8 cellular contexts compared by ENCODE assay signal in genomic region chr17:35141681-35142466, GRCh38. TPM values are rescaled to one million over a fixed set of nuclear protein-coding genes. Genes with fewer than 3 reads are reported as not detected.
DNase-seq lines count a peak whose midpoint lies in the region; ATAC-seq and TF ChIP-seq lines count a peak whose summit lies in the region.

Gene NLE1 (minus strand): TSS chr17:35142303. CDS start chr17:35142275, 28 bp downstream.

- H3K27ac ChIP-seq in foreskin keratinocyte = peak within 1 kb of the TSS; percentile 74
- H3K27ac ChIP-seq in neural progenitor cell = no peak within 1 kb of the TSS
- peak within 1 kb of the TSS in 3 of 5 donors; percentile 10 to 68 (median 58) for H3K27ac ChIP-seq in stomach

- H3K36me3 Mint-ChIP-seq in neural progenitor cell = peaks cover 4% of the 10 kb centered on the region

- intact Hi-C loops in stomach (cut with DNase I; ENCODE audit: low total_unique reads) = no loop called here

- H3K36me3 ChIP-seq in neural progenitor cell = peaks cover 3% of the 10 kb centered on the region
- peaks cover 6 to 31% (median 29%) of the 10 kb centered on the region in 4 donors for H3K36me3 ChIP-seq in stomach

- WGBS in stomach, 5 donors = 0 to 1% (median 0%) methylated on average over 12 to 65 of the region's 65 CpGs

- H3K27me3 ChIP-seq in foreskin keratinocyte = no peaks in the 10 kb centered on the region
- no peaks in the 10 kb centered on the region for H3K27me3 ChIP-seq in neural progenitor cell
- H3K27me3 ChIP-seq in stomach = no peaks in the 10 kb centered on the region

- peak within 1 kb of the TSS; percentile 89 for H3K4me2 ChIP-seq in neural progenitor cell

- peak; percentile 97 for TF ChIP-seq CTCF in LNCaP clone FGC (IDR thresholded peaks at IDR 0.05; ENCODE audit: control insufficient read depth, extremely low read depth, insufficient read depth)
- TF ChIP-seq CTCF in foreskin keratinocyte (conservative IDR thresholded peaks at IDR 0.05) = peak; percentile 96
- peak; percentile 89 for TF ChIP-seq CTCF in neural progenitor cell (IDR thresholded peaks at IDR 0.05)
- peak in 5 of 7 experiments; percentile 78 to 96 (median 94) for TF ChIP-seq CTCF in stomach (IDR thresholded peaks at IDR 0.05)

- H4K20me1 ChIP-seq in neural progenitor cell (ENCODE audit: low read depth) = no peaks in the 10 kb centered on the region

- H3F3A ChIP-seq in neural progenitor cell (ENCODE audit: low read depth) = no peaks in the 10 kb centered on the region

- peaks cover 3% of the 10 kb centered on the region for H3K4me1 Mint-ChIP-seq in neural progenitor cell

- no peak for TF ChIP-seq EP300 in stomach (IDR thresholded peaks at IDR 0.05)

- peak within 1 kb of the TSS; percentile 36 for H3K9ac ChIP-seq in neural progenitor cell

- peak; percentile 70 for ATAC-seq in GM21737 (IDR thresholded peaks at IDR 0.05; ENCODE audit: unreplicated experiment)
- ATAC-seq in foreskin keratinocyte = peak; percentile 94

- peak within 1 kb of the TSS; percentile 92 for H2AFZ ChIP-seq in neural progenitor cell (replicated peaks)

- DNase-seq in DMS53 treated with DMSO at 0.1 percent for 48 hours (lab: John Stamatoyannopoulos, UW; ENCODE audit: unreplicated experiment) = peak; percentile 36
- DNase-seq in LNCaP clone FGC (ENCODE audit: low read depth) = peak; percentile 56
- DNase-seq in SHP77 treated with DMSO at 0.1 percent for 48 hours (lab: John Stamatoyannopoulos, UW) = peak; percentile 45
- DNase-seq in activated gamma-delta T cell (lab: John Stamatoyannopoulos, UW) = peak; percentile 66
- peak; percentile 34 to 66 for DNase-seq in foreskin keratinocyte
- peak; percentile 88 for DNase-seq in neural progenitor cell (ENCODE audit: low spot score)
- peak; percentile 81 for DNase-seq in stomach

- peaks cover 5% of the 10 kb centered on the region for H3K4me1 ChIP-seq in foreskin keratinocyte
- peaks cover 5% of the 10 kb centered on the region for H3K4me1 ChIP-seq in neural progenitor cell
- H3K4me1 ChIP-seq in stomach = peaks cover 10 to 20% (median 18%) of the 10 kb centered on the region in 4 donors

- TF ChIP-seq POLR2A in stomach (IDR thresholded peaks at IDR 0.05) = no peak

- H3K27me3 Mint-ChIP-seq in neural progenitor cell (ENCODE audit: insufficient read depth, low read depth) = peaks cover 2% of the 10 kb centered on the region

- peaks cover 27% of the 10 kb centered on the region for H3K79me2 ChIP-seq in neural progenitor cell (ENCODE audit: low read depth)

- H3K4me3 Mint-ChIP-seq in neural progenitor cell = peak within 1 kb of the TSS; percentile 89

- no peaks in the 10 kb centered on the region for H3K9me3 ChIP-seq in neural progenitor cell (ENCODE audit: low read depth)
- no peaks in the 10 kb centered on the region for H3K9me3 ChIP-seq in stomach

- H3K27ac Mint-ChIP-seq in neural progenitor cell = no peak within 1 kb of the TSS

- H3K4me3 ChIP-seq in LNCaP clone FGC (ENCODE audit: low read depth, low read length) = peak within 1 kb of the TSS; percentile 98
- peak within 1 kb of the TSS; percentile 93 for H3K4me3 ChIP-seq in neural progenitor cell
- peak within 1 kb of the TSS; percentile 73 to 100 (median 87) for H3K4me3 ChIP-seq in stomach

- H3K9me3 Mint-ChIP-seq in neural progenitor cell = no peaks in the 10 kb centered on the region

RNA-seq across cellular contexts. Expression of gene NLE1, which starts in this region (rescaled TPM):
- total RNA-seq in foreskin keratinocyte (28.1 and 29.7 TPM in 2 replicates), neural progenitor cell (ENCODE audit: low replicate concordance) (12.4 and 29.5 TPM in 2 replicates), stomach (100 to 1,000 TPM in 1 of 5 donors, 10 to 100 TPM in 1, 1 to 10 TPM in 2, not detected in 1; 7.7 to 208 (median 19.2) TPM)
- polyA plus RNA-seq in foreskin keratinocyte (33.1 and 34.5 TPM in 2 replicates), stomach (1 to 10 TPM; 6.2 to 9.2 (median 6.4) TPM)

Comparison
In these comparisons a context has a peak if more than half of its experiments do, and no peak if none do; other contexts are left out.
1. DNase-seq: peak in every context shown above with its lines; median percentile 88 in neural progenitor cell; 81 in stomach; 66 in activated gamma-delta T cell; 56 in LNCaP clone FGC; 50 in foreskin keratinocyte; 45 in SHP77 treated with DMSO at 0.1 percent for 48 hours; 36 in DMS53 treated with DMSO at 0.1 percent for 48 hours.